In the genomic region with DNA sequence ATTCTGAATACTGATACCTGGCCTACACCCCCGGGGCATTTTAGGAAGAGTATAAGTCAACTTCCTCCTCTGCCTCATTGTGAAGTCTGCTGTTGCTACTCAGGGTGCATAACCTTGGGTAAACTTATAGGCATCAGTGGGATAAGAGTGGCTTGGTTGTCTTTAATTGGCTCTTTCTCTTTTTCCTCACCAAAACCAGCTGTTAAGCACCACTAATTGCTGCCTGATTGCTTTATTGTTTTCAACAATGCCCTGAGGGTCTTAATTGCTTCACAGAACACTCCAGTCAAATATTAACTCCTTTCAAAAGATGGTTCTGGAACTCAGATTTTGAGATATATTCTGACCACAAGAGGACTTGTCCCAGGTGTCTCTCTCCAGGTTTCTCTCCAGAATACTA, we compare ENCODE assay signal across 22 cellular contexts.
DNase-seq lines count a peak whose midpoint lies in the region; ATAC-seq, FAIRE-seq and TF ChIP-seq lines count a peak whose summit lies in the region.
"Had no signal": no experiment of that assay in that cellular context is flagged by ENCODE, and none has a peak within 500 bp of the region (broad histone marks: within the 10 kb centered on the region; RNA-seq: fewer than 3 reads in every experiment).

No MANE protein-coding gene starts in this region.

- no peaks in the 10 kb centered on the region for H3K4me1 ChIP-seq in mesendoderm (ENCODE audit: control insufficient read depth, low read depth, low read length)
- H3K4me1 ChIP-seq: A549; BE2C; BLaER1 treated with 17β-estradiol and CSF1 and Interleukin-3, amounts not matched to agents 10 nM and 100 nM had no signal

- H3K56ac ChIP-seq in mesendoderm (ENCODE audit: low read length) = no peak overlapping the region

- H3K4ac ChIP-seq in mesendoderm (ENCODE audit: low read depth, low read length) = no peak overlapping the region

- no peak overlapping the region for H2AK5ac ChIP-seq in mesendoderm (ENCODE audit: low read length)

- no peak overlapping the region for H3K9ac ChIP-seq in mesendoderm (ENCODE audit: low read length)
- H3K9ac ChIP-seq: BLaER1 treated with 17β-estradiol and CSF1 and Interleukin-3, amounts not matched to agents 10 nM and 100 nM had no signal

- H3K4me2 ChIP-seq in mesendoderm (ENCODE audit: low read length) = no peak overlapping the region
- H3K4me2 ChIP-seq: A549; BLaER1 treated with 17β-estradiol and CSF1 and Interleukin-3, amounts not matched to agents 10 nM and 100 nM; GM23338 had no signal

- no peak overlapping the region for H3K4me3 ChIP-seq in bronchial epithelial cell (ENCODE audit: low read depth, low read length)
- H3K4me3 ChIP-seq in mesendoderm (ENCODE audit: low read length) = no peak overlapping the region
- H3K4me3 ChIP-seq: A549; BLaER1 treated with 17β-estradiol and CSF1 and Interleukin-3, amounts not matched to agents 10 nM and 100 nM; GM23338 had no signal

- H3K27ac ChIP-seq in mesendoderm (ENCODE audit: low read depth, low read length) = no peak overlapping the region
- H3K27ac ChIP-seq: A549; BLaER1 treated with 17β-estradiol and CSF1 and Interleukin-3, amounts not matched to agents 10 nM and 100 nM had no signal

- no peaks in the 10 kb centered on the region for H3K79me2 ChIP-seq in mesendoderm (ENCODE audit: control insufficient read depth, insufficient read depth, low read length)

- no peaks in the 10 kb centered on the region for H3K79me1 ChIP-seq in mesendoderm (ENCODE audit: low read length)

- ATAC-seq in HG03045 (IDR thresholded peaks at IDR 0.05; ENCODE audit: unreplicated experiment) (no peak), HG02759 (IDR thresholded peaks at IDR 0.05; ENCODE audit: unreplicated experiment) (no peak), HG02610 (IDR thresholded peaks at IDR 0.05; ENCODE audit: unreplicated experiment) (no peak)
- ATAC-seq: A549, GM23338, HCT116 had no signal

- no CpG with 5 or more reads among the region's 1 CpG for WGBS in mesendoderm (ENCODE audit: extremely low coverage, insufficient coverage, low lambda C conversion rate)

- TF ChIP-seq CTCF in bronchial epithelial cell (IDR thresholded peaks at IDR 0.05; ENCODE audit: insufficient read depth, low read length, severe bottlenecking) = no peak

- no peaks in the 10 kb centered on the region for H3K36me3 ChIP-seq in bronchial epithelial cell (ENCODE audit: control insufficient read depth, insufficient read depth, low read length)
- H3K36me3 ChIP-seq in mesendoderm (ENCODE audit: control insufficient read depth, insufficient read depth, low read length) = no peaks in the 10 kb centered on the region
- H3K36me3 ChIP-seq: BE2C; BLaER1 treated with 17β-estradiol and CSF1 and Interleukin-3, amounts not matched to agents 10 nM and 100 nM had no signal

- H3K18ac ChIP-seq in mesendoderm (ENCODE audit: low read length) = no peak overlapping the region

- H2BK5ac ChIP-seq in mesendoderm (ENCODE audit: low read length) = no peak overlapping the region

- no peak for TF ChIP-seq POLR2A in GM12892 (IDR thresholded peaks at IDR 0.05; ENCODE audit: low read depth, low read length)

- FAIRE-seq in GM12892 (lab: Jason Lieb, UNC) (peak; percentile 66), bronchial epithelial cell (lab: Jason Lieb, UNC) (no peak)
- FAIRE-seq: A549, G401.6, GM18507 had no signal

- no peak for DNase-seq in GM12892 (ENCODE audit: insufficient read length)
- peak; percentile 24 for DNase-seq in bronchial epithelial cell (ENCODE audit: low read depth)
- DNase-seq in mesendoderm = peak; percentile 4
- no peak for DNase-seq in RPMI8226
- DNase-seq: 8988T; ACHN; AML-193; BE2C; CD4-positive, alpha-beta T cell; CD8-positive, alpha-beta memory T cell; DMS153; DND-41; H9 had no signal

- no peak overlapping the region for H2BK120ac ChIP-seq in mesendoderm (ENCODE audit: low read depth, low read length)

- no peak overlapping the region for H4K5ac ChIP-seq in mesendoderm (ENCODE audit: low read length)

- H3K27me3 ChIP-seq in bronchial epithelial cell (ENCODE audit: control insufficient read depth, insufficient read depth, low read length) = no peaks in the 10 kb centered on the region
- no peaks in the 10 kb centered on the region for H3K27me3 ChIP-seq in mesendoderm (ENCODE audit: insufficient read depth, low read length, poor library complexity)
- H3K27me3 ChIP-seq: BE2C had no signal

- no peak overlapping the region for H2BK15ac ChIP-seq in mesendoderm (replicated peaks; ENCODE audit: low read depth)

- H4K8ac ChIP-seq in mesendoderm (ENCODE audit: low read depth, low read length) = no peak overlapping the region

- no peak overlapping the region for H3K23ac ChIP-seq in mesendoderm (ENCODE audit: low read length)

Comparison
In these comparisons a context has a peak if more than half of its experiments do, and no peak if none do; other contexts are left out.
1. DNase-seq: peak in bronchial epithelial cell (single experiment) and mesendoderm (single experiment); none in GM12892 (single experiment) and RPMI8226 (single experiment).